Comparison of ENCODE assay signal across 8 cellular contexts in the genomic region with DNA sequence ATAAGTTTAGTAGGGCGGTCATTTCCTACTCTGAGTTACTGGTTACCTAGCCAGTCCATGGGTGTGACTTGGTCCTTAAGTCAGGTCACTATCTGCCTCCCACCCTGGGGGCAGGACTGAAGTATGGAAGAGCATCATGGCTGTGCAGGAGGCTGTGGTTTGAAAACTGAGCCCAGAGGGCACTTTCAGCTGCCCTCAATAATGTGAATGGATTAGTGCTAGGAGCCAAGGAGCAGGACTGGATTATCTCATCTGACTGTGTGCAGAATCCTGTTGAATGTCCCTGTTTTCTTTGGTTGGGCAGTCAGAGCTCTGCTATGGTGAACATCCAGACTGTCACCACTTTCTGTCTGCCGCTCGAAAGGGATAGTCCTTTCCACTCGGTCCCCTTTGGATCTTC. TPM values are rescaled to one million over a fixed set of nuclear protein-coding genes. Genes with fewer than 3 reads are reported as not detected.
DNase-seq lines count a peak whose midpoint lies in the region; ATAC-seq, FAIRE-seq and TF ChIP-seq lines count a peak whose summit lies in the region.

No MANE protein-coding gene starts in this region.

- H3K4me1 ChIP-seq in Panc1 (ENCODE audit: control insufficient read depth, insufficient read depth, low read length) (peaks cover 21% of the 10 kb centered on the region), esophagus squamous epithelium (peaks cover 22 to 47% (median 24%) of the 10 kb centered on the region in 3 donors)

- BruUV-seq in Panc1 (replicated peaks; lab: Mats Ljungman, UMichigan): no TSS peak

- H3K27me3 ChIP-seq in Panc1 (ENCODE audit: control insufficient read depth, insufficient read depth, low read length): no peaks in the 10 kb centered on the region
- H3K27me3 ChIP-seq in esophagus squamous epithelium: no peaks in the 10 kb centered on the region

- intact Hi-C loops in Panc1 (cut with micrococcal nuclease; ENCODE audit: unreplicated experiment) (loop anchor here (5.0 kb wide), 1 partner anchor 122 kb away; no protein-coding TSS in a partner anchor), esophagus squamous epithelium (cut with DNase I) (no loop called here)

- WGBS in esophagus squamous epithelium, 2 donors: 83 to 88% methylated on average over 3 to 4 of the region's 4 CpGs

- no peak for TF ChIP-seq CTCF in GM12865 (IDR thresholded peaks at IDR 0.05; ENCODE audit: insufficient read depth, low read depth, low read length, missing control alignments)
- no peak for TF ChIP-seq CTCF in Panc1 (IDR thresholded peaks at IDR 0.05)
- TF ChIP-seq CTCF in esophagus squamous epithelium (IDR thresholded peaks at IDR 0.05): no peak
- TF ChIP-seq CTCF in retinal pigment epithelial cell (conservative IDR thresholded peaks at IDR 0.05; ENCODE audit: low read depth, low read length): no peak

- TF ChIP-seq POLR2A in esophagus squamous epithelium (IDR thresholded peaks at IDR 0.05): no peak

- POLR2A ChIA-PET in Panc1 (lab: Charles Lee): interaction anchor here (0.5 kb wide), 1 partner anchor 48 kb away, joined by 10 read pairs; no protein-coding TSS in a partner anchor

- in situ Hi-C loops in Panc1 (cut with HindIII; ENCODE audit: low pct_unique_long_range_greater_than_20kb, low sequenced_read_pairs): no loop called here

- CTCF ChIA-PET in Panc1 (lab: Charles Lee): no interaction called here

- peak; percentile 5 for DNase-seq in GM12865 (ENCODE audit: low read depth)
- no peak for DNase-seq in Panc1 (ENCODE audit: low read depth, low spot score)
- DNase-seq in esophagus squamous epithelium (lab: John Stamatoyannopoulos, UW): no peak
- no peak for DNase-seq in retinal pigment epithelial cell (ENCODE audit: low read depth)
- DNase-seq in Ammon's horn (ENCODE audit: low spot score): no peak
- no peak for DNase-seq in HTR-8/SVneo (ENCODE audit: insufficient read length, low spot score)
- no peak for DNase-seq in DMS153 treated with DMSO at 0.1 percent for 48 hours (lab: John Stamatoyannopoulos, UW; ENCODE audit: unreplicated experiment)

- peaks cover 10% of the 10 kb centered on the region for H3K36me3 ChIP-seq in Panc1 (ENCODE audit: control insufficient read depth, insufficient read depth, low read length)
- peaks cover 0 to 27% (median 0%) of the 10 kb centered on the region in 3 donors for H3K36me3 ChIP-seq in esophagus squamous epithelium

- H3K9me3 ChIP-seq in Panc1 (ENCODE audit: control insufficient read depth, insufficient read depth, low read depth, low read length) (no peaks in the 10 kb centered on the region), esophagus squamous epithelium (no peaks in the 10 kb centered on the region)

- FAIRE-seq in HTR-8/SVneo (lab: Jason Lieb, UNC): no peak

- H3K27ac ChIP-seq in Panc1 (ENCODE audit: low read length) (peak overlapping the region; percentile 86), esophagus squamous epithelium (peak overlapping the region in 2 of 4 donors; percentile 95 to 96)

- H3K4me3 ChIP-seq in GM12865 (ENCODE audit: low read depth, low read length) (peak overlapping the region; percentile 97), Panc1 (ENCODE audit: low read depth in 2 of 2, low read length in 2 of 2) (peak overlapping the region; percentile 82 to 99), esophagus squamous epithelium (peak overlapping the region in 3 of 4 donors; percentile 0 to 84 (median 75)), retinal pigment epithelial cell (ENCODE audit: low read length) (peak overlapping the region; percentile 78)

- ATAC-seq in Panc1 (no peak), HG03457 (IDR thresholded peaks at IDR 0.05; ENCODE audit: unreplicated experiment) (no peak)

RNA-seq across cellular contexts. Expression of a gene that starts 1.6 kb away (rescaled TPM):
- total RNA-seq in Panc1 (2021; ENCODE audit: unreplicated experiment): 18.0 TPM
- polyA plus RNA-seq in Panc1 (2012; ENCODE audit: insufficient read length): 10.1 TPM
- total RNA-seq in esophagus squamous epithelium: 10 to 100 TPM; 12.8 to 17.2 (median 15.1) TPM
